In the genomic region with DNA sequence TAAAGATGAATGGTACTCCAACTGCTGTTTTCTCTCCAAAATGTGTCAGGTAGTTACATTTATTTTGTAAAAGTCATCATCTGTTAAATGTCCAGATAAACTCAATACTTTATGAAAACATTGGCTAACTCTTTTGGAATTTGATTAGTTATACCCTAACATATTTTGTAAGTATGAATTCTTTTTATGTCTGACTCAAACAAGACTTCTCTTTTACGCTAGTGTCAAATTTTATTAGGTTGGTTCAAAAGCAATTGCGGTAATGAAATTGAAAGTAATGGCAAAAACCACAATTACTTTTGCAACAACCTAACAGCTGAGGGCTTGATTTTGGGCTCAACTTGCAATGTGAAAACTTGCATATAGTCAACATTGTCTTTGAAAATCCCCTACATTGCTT, we compare ENCODE assay signal across 17 cellular contexts. TPM values are rescaled to one million over a fixed set of nuclear protein-coding genes. Genes with fewer than 3 reads are reported as not detected.
DNase-seq lines count a peak whose midpoint lies in the region; ATAC-seq and TF ChIP-seq lines count a peak whose summit lies in the region.
"Had no signal": no experiment of that assay in that cellular context is flagged by ENCODE, and none has a peak within 500 bp of the region (broad histone marks: within the 10 kb centered on the region; RNA-seq: fewer than 3 reads in every experiment).

No MANE protein-coding gene starts in this region.

- DNase-seq in activated naive CD8-positive, alpha-beta T cell treated with anti-CD3 and anti-CD28 coated beads, Interleukin-2, amount 10 ng/mL, durations not matched to agents 7 days and 5 days: no peak
- DNase-seq in activated naive CD8-positive, alpha-beta T cell treated with anti-CD3 and anti-CD28 coated beads for 36 hours: no peak
- peak; percentile 81 to 87 for DNase-seq in NOMO-1 (lab: John Stamatoyannopoulos, UW; ENCODE audit: unreplicated experiment in 2 of 2)
- DNase-seq in effector memory CD8-positive, alpha-beta T cell: peak in 1 of 3 experiments; percentile 5
- DNase-seq in progenitor cell of endocrine pancreas (ENCODE audit: low spot score, unreplicated experiment): no peak
- no peak for DNase-seq in HUDEP-2 (lab: John Stamatoyannopoulos, UW; ENCODE audit: unreplicated experiment in 76 of 76)
- DNase-seq in NCI-H2029 treated with DMSO at 0.1 percent for 48 hours (lab: John Stamatoyannopoulos, UW): no peak
- DNase-seq in left lung: no peak
- DNase-seq: 8988T; Karpas-422; left ventricle myocardium superior; NK-92 treated with Interleukin-12 subunit alpha and Interleukin-12 subunit beta, amount 100 ng/mL, for 24 hours; stimulated activated CD4-positive, alpha-beta T cell treated with anti-CD3 and anti-CD28 coated beads, Interleukin-1b, Interleukin-23, amount 100 ng/mL, for 48 hours; stimulated activated CD8-positive, alpha-beta memory T cell treated with anti-CD3 and anti-CD28 coated beads, Interleukin-4, amount 100 ng/mL, for 48 hours had no signal

- POLR2A ChIA-PET in activated naive CD8-positive, alpha-beta T cell treated with anti-CD3 and anti-CD28 coated beads, Interleukin-2, amount 10 ng/mL, durations not matched to agents 7 days and 5 days (lab: Charles Lee): no interaction called here

- no peaks in the 10 kb centered on the region for H3K27me3 ChIP-seq in left lung
- H3K27me3 ChIP-seq: tibial nerve had no signal

- H3K9me3 ChIP-seq in left lung: no peaks in the 10 kb centered on the region
- H3K9me3 ChIP-seq: tibial nerve had no signal

- no peak overlapping the region for H3K27ac Mint-ChIP-seq in activated naive CD8-positive, alpha-beta T cell treated with anti-CD3 and anti-CD28 coated beads, Interleukin-2, amount 10 ng/mL, durations not matched to agents 7 days and 5 days
- no peak overlapping the region for H3K27ac Mint-ChIP-seq in activated naive CD8-positive, alpha-beta T cell treated with anti-CD3 and anti-CD28 coated beads for 36 hours
- H3K27ac Mint-ChIP-seq in effector memory CD8-positive, alpha-beta T cell: no peak overlapping the region
- no peak overlapping the region for H3K27ac Mint-ChIP-seq in progenitor cell of endocrine pancreas
- H3K27ac Mint-ChIP-seq: GM23338; naive thymus-derived CD8-positive, alpha-beta T cell had no signal

- intact Hi-C loops in left lung (cut with DNase I): no loop called here

- peaks cover 5% of the 10 kb centered on the region for H3K9me3 Mint-ChIP-seq in activated naive CD8-positive, alpha-beta T cell treated with anti-CD3 and anti-CD28 coated beads, Interleukin-2, amount 10 ng/mL, durations not matched to agents 7 days and 5 days
- H3K9me3 Mint-ChIP-seq in activated naive CD8-positive, alpha-beta T cell treated with anti-CD3 and anti-CD28 coated beads for 36 hours: no peaks in the 10 kb centered on the region
- no peaks in the 10 kb centered on the region for H3K9me3 Mint-ChIP-seq in effector memory CD8-positive, alpha-beta T cell
- no peaks in the 10 kb centered on the region for H3K9me3 Mint-ChIP-seq in progenitor cell of endocrine pancreas (ENCODE audit: low read depth)
- H3K9me3 Mint-ChIP-seq: GM23338; naive thymus-derived CD8-positive, alpha-beta T cell had no signal

- H3K36me3 ChIP-seq in left lung: no peaks in the 10 kb centered on the region
- H3K36me3 ChIP-seq: tibial nerve had no signal

- no peaks in the 10 kb centered on the region for H3K4me1 Mint-ChIP-seq in activated naive CD8-positive, alpha-beta T cell treated with anti-CD3 and anti-CD28 coated beads, Interleukin-2, amount 10 ng/mL, durations not matched to agents 7 days and 5 days
- H3K4me1 Mint-ChIP-seq in activated naive CD8-positive, alpha-beta T cell treated with anti-CD3 and anti-CD28 coated beads for 36 hours: peaks cover 6% of the 10 kb centered on the region
- H3K4me1 Mint-ChIP-seq in effector memory CD8-positive, alpha-beta T cell (ENCODE audit: low read depth in 2 of 2): peaks cover 2 to 7% of the 10 kb centered on the region in 2 donors
- peaks cover 4% of the 10 kb centered on the region for H3K4me1 Mint-ChIP-seq in progenitor cell of endocrine pancreas (ENCODE audit: low read depth)
- H3K4me1 Mint-ChIP-seq: GM23338 had no signal

- H3K27me3 Mint-ChIP-seq in activated naive CD8-positive, alpha-beta T cell treated with anti-CD3 and anti-CD28 coated beads, Interleukin-2, amount 10 ng/mL, durations not matched to agents 7 days and 5 days: peaks cover 6% of the 10 kb centered on the region
- peaks cover 2% of the 10 kb centered on the region for H3K27me3 Mint-ChIP-seq in activated naive CD8-positive, alpha-beta T cell treated with anti-CD3 and anti-CD28 coated beads for 36 hours
- H3K27me3 Mint-ChIP-seq in effector memory CD8-positive, alpha-beta T cell: peaks cover 28 to 30% of the 10 kb centered on the region in 2 donors
- no peaks in the 10 kb centered on the region for H3K27me3 Mint-ChIP-seq in progenitor cell of endocrine pancreas

- no peak overlapping the region for H3K4me3 ChIP-seq in left lung
- H3K4me3 ChIP-seq: GM23338, tibial nerve had no signal

- no peak for TF ChIP-seq CTCF in progenitor cell of endocrine pancreas (IDR thresholded peaks at IDR 0.05; ENCODE audit: unreplicated experiment)
- no peak for TF ChIP-seq CTCF in left lung (IDR thresholded peaks at IDR 0.05)

- H3K36me3 Mint-ChIP-seq in activated naive CD8-positive, alpha-beta T cell treated with anti-CD3 and anti-CD28 coated beads, Interleukin-2, amount 10 ng/mL, durations not matched to agents 7 days and 5 days: no peaks in the 10 kb centered on the region
- H3K36me3 Mint-ChIP-seq in activated naive CD8-positive, alpha-beta T cell treated with anti-CD3 and anti-CD28 coated beads for 36 hours: no peaks in the 10 kb centered on the region
- H3K36me3 Mint-ChIP-seq in effector memory CD8-positive, alpha-beta T cell (ENCODE audit: insufficient read depth): no peaks in the 10 kb centered on the region
- no peaks in the 10 kb centered on the region for H3K36me3 Mint-ChIP-seq in progenitor cell of endocrine pancreas (ENCODE audit: insufficient read depth)
- H3K36me3 Mint-ChIP-seq: naive thymus-derived CD8-positive, alpha-beta T cell had no signal

- peak overlapping the region; percentile 13 for H3K4me3 Mint-ChIP-seq in activated naive CD8-positive, alpha-beta T cell treated with anti-CD3 and anti-CD28 coated beads, Interleukin-2, amount 10 ng/mL, durations not matched to agents 7 days and 5 days
- no peak overlapping the region for H3K4me3 Mint-ChIP-seq in activated naive CD8-positive, alpha-beta T cell treated with anti-CD3 and anti-CD28 coated beads for 36 hours
- peak overlapping the region in 1 of 2 donors; percentile 53 for H3K4me3 Mint-ChIP-seq in effector memory CD8-positive, alpha-beta T cell
- no peak overlapping the region for H3K4me3 Mint-ChIP-seq in progenitor cell of endocrine pancreas (ENCODE audit: low read depth)
- H3K4me3 Mint-ChIP-seq: GM23338 had no signal

- no peak for ATAC-seq in activated naive CD8-positive, alpha-beta T cell treated with anti-CD3 and anti-CD28 coated beads, Interleukin-2, amount 10 ng/mL, durations not matched to agents 7 days and 5 days (ENCODE audit: low read depth)
- peak; percentile 65 for ATAC-seq in effector memory CD8-positive, alpha-beta T cell (replicated peaks)
- ATAC-seq in left lung: no peak
- ATAC-seq: GM23338; left ventricle myocardium superior; naive thymus-derived CD8-positive, alpha-beta T cell had no signal

- H3K4me1 ChIP-seq in left lung: peaks cover 0 to 45% of the 10 kb centered on the region in 2 donors
- H3K4me1 ChIP-seq: tibial nerve had no signal

- no peak overlapping the region for H3K27ac ChIP-seq in left lung
- H3K27ac ChIP-seq: tibial nerve had no signal

RNA-seq across cellular contexts. Expression of gene USP25, which starts 41.0 kb away (rescaled TPM):
- 10 to 100 TPM; 70.4 to 73.4 TPM for total RNA-seq in activated naive CD8-positive, alpha-beta T cell treated with anti-CD3 and anti-CD28 coated beads, Interleukin-2, amount 10 ng/mL, durations not matched to agents 7 days and 5 days
- total RNA-seq in activated naive CD8-positive, alpha-beta T cell treated with anti-CD3 and anti-CD28 coated beads for 36 hours: 10 to 100 TPM; 34.9 to 36.4 TPM
- 48.8 and 50.3 TPM in 2 replicates for total RNA-seq in progenitor cell of endocrine pancreas
- 10 to 100 TPM; 47.5 to 51.9 TPM for total RNA-seq in left lung

Comparison
In these comparisons a context has a peak if more than half of its experiments do, and no peak if none do; other contexts are left out.
1. DNase-seq: peak in NOMO-1 (2 of 2); none in activated naive CD8-positive, alpha-beta T cell treated with anti-CD3 and anti-CD28 coated beads, Interleukin-2, amount 10 ng/mL, durations not matched to agents 7 days and 5 days (single experiment), activated naive CD8-positive, alpha-beta T cell treated with anti-CD3 and anti-CD28 coated beads for 36 hours (single experiment), progenitor cell of endocrine pancreas (single experiment), HUDEP-2 (0 of 76), NCI-H2029 treated with DMSO at 0.1 percent for 48 hours (single experiment) and left lung (0 of 2).